In genomic region chr3:47783673-47784072, GRCh38 we compare ENCODE assay signal across 19 cellular contexts. TPM values are rescaled to one million over a fixed set of nuclear protein-coding genes. Genes with fewer than 3 reads are reported as not detected.
DNase-seq lines count a peak whose midpoint lies in the region; FAIRE-seq and TF ChIP-seq lines count a peak whose summit lies in the region.
"Had no signal": no experiment of that assay in that cellular context is flagged by ENCODE, and none has a peak within 500 bp of the region (broad histone marks: within the 10 kb centered on the region; RNA-seq: fewer than 3 reads in every experiment).

No MANE protein-coding gene starts in this region.

- no peak overlapping the region for H3K4me3 ChIP-seq in BLaER1 treated with 17β-estradiol and CSF1 and Interleukin-3, amounts not matched to agents 10 nM and 100 nM
- H3K4me3 ChIP-seq in MM.1S (ENCODE audit: low read length) = 0 out of 2 replicates have a peak overlapping the region, but pooled peaks have one; percentile 80
- H3K4me3 ChIP-seq in endothelial cell of umbilical vein (replicated peaks in 1 of 3; ENCODE audit: insufficient read depth in 1 of 3, low read depth in 1 of 3, low read length in 3 of 3) = no peak overlapping the region
- H3K4me3 ChIP-seq: MG63 had no signal

- H2AFZ ChIP-seq in MM.1S (ENCODE audit: low read length) (no peak overlapping the region), endothelial cell of umbilical vein (ENCODE audit: low read depth, low read length) (no peak overlapping the region)

- no peaks in the 10 kb centered on the region for H3K27me3 Mint-ChIP-seq in progenitor cell of endocrine pancreas

- no TSS peak for BruUV-seq in endothelial cell of umbilical vein (replicated peaks; lab: Mats Ljungman, UMichigan)

- H3K79me2 ChIP-seq in MM.1S (ENCODE audit: low read length) (peaks cover 29% of the 10 kb centered on the region), endothelial cell of umbilical vein (ENCODE audit: control insufficient read depth, insufficient read depth, low read length) (peaks cover 29% of the 10 kb centered on the region)

- TF ChIP-seq CTCF in MM.1S (IDR thresholded peaks at IDR 0.05; ENCODE audit: low read length) (no peak), endothelial cell of umbilical vein (IDR thresholded peaks at IDR 0.05; ENCODE audit: extremely low read depth in 1 of 2, insufficient read depth in 1 of 2, low read depth in 1 of 2, low read length in 2 of 2) (no peak), progenitor cell of endocrine pancreas (IDR thresholded peaks at IDR 0.05; ENCODE audit: unreplicated experiment) (no peak)

- DNase-seq in MM.1S (no peak), endothelial cell of umbilical vein (ENCODE audit: low read depth, low spot score) (no peak), progenitor cell of endocrine pancreas (ENCODE audit: low spot score, unreplicated experiment) (no peak), activated gamma-delta T cell (lab: John Stamatoyannopoulos, UW) (no peak), NCI-H2081 (lab: John Stamatoyannopoulos, UW) (no peak), Ammon's horn (ENCODE audit: low spot score) (no peak)
- DNase-seq: C1 segment of cervical spinal cord, DMS79, H9, Kasumi-1, MG63, NCI-H1092, NCI-H146, NCI-H2107, NCI-H510A, NCI-H774, SJCRH30 had no signal

- H3K4me2 ChIP-seq in BLaER1 treated with 17β-estradiol and CSF1 and Interleukin-3, amounts not matched to agents 10 nM and 100 nM = peak overlapping the region; percentile 89 to 99 (median 94); a peak in 16 of 22 replicates
- H3K4me2 ChIP-seq in MM.1S (ENCODE audit: low read depth, low read length) (peak overlapping the region; percentile 90; the same call in 1 of the 2 replicates), endothelial cell of umbilical vein (ENCODE audit: insufficient read depth, low read length) (no peak overlapping the region)

- intact Hi-C loops in endothelial cell of umbilical vein (cut with micrococcal nuclease) = loop anchor here (5.0 kb wide), 1 partner anchor 81 kb away; no protein-coding TSS in a partner anchor

- peaks cover 2% of the 10 kb centered on the region for H3K36me3 Mint-ChIP-seq in progenitor cell of endocrine pancreas (ENCODE audit: insufficient read depth)

- H3F3A ChIP-seq in MM.1S (ENCODE audit: insufficient read depth, low read length) = peaks cover 30% of the 10 kb centered on the region

- peaks cover 17% of the 10 kb centered on the region for H3K4me1 Mint-ChIP-seq in progenitor cell of endocrine pancreas (ENCODE audit: low read depth)

- H4K20me1 ChIP-seq in BLaER1 treated with 17β-estradiol and CSF1 and Interleukin-3, amounts not matched to agents 10 nM and 100 nM = peaks cover 10 to 23% (median 17%) of the 10 kb centered on the region in 11 experiments; a peak in 21 of 22 replicates
- H4K20me1 ChIP-seq in MM.1S (ENCODE audit: insufficient read depth, low read length) (no peaks in the 10 kb centered on the region; the same call in 1 of the 2 replicates), endothelial cell of umbilical vein (replicated peaks; ENCODE audit: control insufficient read depth, extremely low read depth, insufficient read depth, low read length) (peaks cover 3% of the 10 kb centered on the region)

- no peaks in the 10 kb centered on the region for H3K9me3 Mint-ChIP-seq in progenitor cell of endocrine pancreas (ENCODE audit: low read depth)
- H3K9me3 Mint-ChIP-seq: H9 had no signal

- no peaks in the 10 kb centered on the region for H3K9me1 ChIP-seq in endothelial cell of umbilical vein (replicated peaks; ENCODE audit: control insufficient read depth, extremely low read depth, insufficient read depth, low read length)

- H3K4me3 Mint-ChIP-seq in progenitor cell of endocrine pancreas (ENCODE audit: low read depth) = peak overlapping the region; percentile 7

- H3K27ac ChIP-seq in BLaER1 treated with 17β-estradiol and CSF1 and Interleukin-3, amounts not matched to agents 10 nM and 100 nM = peak overlapping the region in 3 of 11 experiments; percentile 98 to 99 (median 99); a peak in 4 of 22 replicates
- H3K27ac ChIP-seq in MM.1S (ENCODE audit: low read length) (peak overlapping the region; percentile 96; the same call in 1 of the 2 replicates), endothelial cell of umbilical vein (ENCODE audit: insufficient read depth, low read depth, low read length) (no peak overlapping the region)
- H3K27ac ChIP-seq: SJCRH30 had no signal

- no peak overlapping the region for H3K27ac Mint-ChIP-seq in progenitor cell of endocrine pancreas
- H3K27ac Mint-ChIP-seq: H9 had no signal

- TF ChIP-seq POLR2A in endothelial cell of umbilical vein (IDR thresholded peaks at IDR 0.05; ENCODE audit: low read depth, low read length) = no peak

- CTCF ChIA-PET in endothelial cell of umbilical vein (lab: Charles Lee) = interaction anchor here (1.1 to 4.3 kb wide), 2 partner anchors 261 kb away, joined by 3 to 38 read pairs; no protein-coding TSS in a partner anchor

- H3K9me3 ChIP-seq in BLaER1 treated with 17β-estradiol and CSF1 and Interleukin-3, amounts not matched to agents 10 nM and 100 nM (replicated peaks in 1 of 11) = no peaks in the 10 kb centered on the region
- no peaks in the 10 kb centered on the region for H3K9me3 ChIP-seq in MM.1S (replicated peaks; ENCODE audit: insufficient read depth, low read length)
- no peaks in the 10 kb centered on the region for H3K9me3 ChIP-seq in endothelial cell of umbilical vein (replicated peaks; ENCODE audit: control insufficient read depth, insufficient read depth, low read length)
- H3K9me3 ChIP-seq: MG63, SJCRH30 had no signal

- H3K9me2 ChIP-seq in MM.1S (replicated peaks; ENCODE audit: insufficient read depth, low read length) = no peaks in the 10 kb centered on the region

- dilution Hi-C loops in endothelial cell of umbilical vein (cut with MboI; ENCODE audit: extremely low pct_ligation_motif_present, low sequenced_read_pairs) = no loop called here

- no peaks in the 10 kb centered on the region for H3K27me3 ChIP-seq in BLaER1 treated with 17β-estradiol and CSF1 and Interleukin-3, amounts not matched to agents 10 nM and 100 nM
- H3K27me3 ChIP-seq in MM.1S (replicated peaks; ENCODE audit: insufficient read depth, low read length) (no peaks in the 10 kb centered on the region), endothelial cell of umbilical vein (ENCODE audit: control insufficient read depth in 2 of 2, insufficient read depth in 2 of 2, low read length in 2 of 2) (no peaks in the 10 kb centered on the region)
- H3K27me3 ChIP-seq: MG63, SJCRH30 had no signal

- POLR2A ChIA-PET in endothelial cell of umbilical vein (lab: Charles Lee) = no interaction called here

- peaks cover 0 to 11% (median 4%) of the 10 kb centered on the region in 11 experiments; a peak in 11 of 22 replicates for H3K36me3 ChIP-seq in BLaER1 treated with 17β-estradiol and CSF1 and Interleukin-3, amounts not matched to agents 10 nM and 100 nM
- H3K36me3 ChIP-seq in MM.1S (replicated peaks; ENCODE audit: insufficient read depth, low read length) (no peaks in the 10 kb centered on the region), endothelial cell of umbilical vein (ENCODE audit: control insufficient read depth in 2 of 2, extremely low read depth in 1 of 2, insufficient read depth in 2 of 2, low read length in 2 of 2) (no peaks in the 10 kb centered on the region)

- H3K9ac ChIP-seq in BLaER1 treated with 17β-estradiol and CSF1 and Interleukin-3, amounts not matched to agents 10 nM and 100 nM = no peak overlapping the region
- H3K9ac ChIP-seq in MM.1S (ENCODE audit: low read length) (no peak overlapping the region), endothelial cell of umbilical vein (replicated peaks; ENCODE audit: extremely low read depth, insufficient read depth, low read length) (no peak overlapping the region)

- peaks cover 35 to 44% (median 40%) of the 10 kb centered on the region in 10 experiments for H3K4me1 ChIP-seq in BLaER1 treated with 17β-estradiol and CSF1 and Interleukin-3, amounts not matched to agents 10 nM and 100 nM
- peaks cover 15% of the 10 kb centered on the region; the same call in 1 of the 2 replicates for H3K4me1 ChIP-seq in MM.1S (ENCODE audit: low read length)
- peaks cover 12% of the 10 kb centered on the region for H3K4me1 ChIP-seq in endothelial cell of umbilical vein (ENCODE audit: control insufficient read depth, extremely low read depth, insufficient read depth, low read length)
- H3K4me1 ChIP-seq: SJCRH30 had no signal

- peak; percentile 8 for FAIRE-seq in endothelial cell of umbilical vein (lab: Jason Lieb, UNC)
- FAIRE-seq: A204.1 had no signal

TF ChIP-seq in endothelial cell of umbilical vein, 7 proteins besides CTCF, POLR2A, EP300 and RAD21 (continues in another document):
- TF ChIP-seq POLR2AphosphoS5 (IDR thresholded peaks at IDR 0.05; ENCODE audit: insufficient read depth, low read depth, low read length) (no peak), GATA2 (IDR thresholded peaks at IDR 0.05; ENCODE audit: insufficient read depth, insufficient read length, low read depth, low read length) (no peak), JUN (IDR thresholded peaks at IDR 0.05; ENCODE audit: borderline replicate concordance, insufficient read depth, insufficient read length, low read depth) (no peak), EZH2 (IDR thresholded peaks at IDR 0.05; ENCODE audit: borderline replicate concordance, low read depth, low read length, severe bottlenecking) (no peak), MAX (IDR thresholded peaks at IDR 0.05; ENCODE audit: insufficient read depth, insufficient read length) (no peak)

RNA-seq across cellular contexts. Expression of gene SMARCC1, which starts 2.0 kb away (rescaled TPM):
- total RNA-seq in endothelial cell of umbilical vein (123 and 138 TPM in 2 replicates), progenitor cell of endocrine pancreas (250 and 257 TPM in 2 replicates)
- polyA plus RNA-seq in endothelial cell of umbilical vein = 23.0 and 24.0 TPM in 2 replicates
- polyA plus RNA-seq in endothelial cell of umbilical vein (2011; cell fraction: cytosol; rRNA removed) = 23.0 and 25.6 TPM in 2 replicates
- polyA plus RNA-seq in endothelial cell of umbilical vein (2011; cell fraction: nucleus; rRNA removed) = 35.5 and 48.3 TPM in 2 replicates
- polyA plus RNA-seq in endothelial cell of umbilical vein (2012) = 52.6 and 70.4 TPM in 2 replicates
- 82.3 and 116 TPM in 2 replicates for polyA minus RNA-seq in endothelial cell of umbilical vein
- polyA minus RNA-seq in endothelial cell of umbilical vein (2011; cell fraction: cytosol; rRNA and poly(A)+ RNA removed) = 64.7 TPM
- 92.0 and 92.4 TPM in 2 replicates for polyA minus RNA-seq in endothelial cell of umbilical vein (2011; cell fraction: nucleus; rRNA and poly(A)+ RNA removed)

RNA-seq across cellular contexts. Expression of gene DHX30, which starts 19.3 kb away (rescaled TPM):
- total RNA-seq in endothelial cell of umbilical vein = 85.2 and 86.9 TPM in 2 replicates
- 79.0 and 80.1 TPM in 2 replicates for polyA plus RNA-seq in endothelial cell of umbilical vein
- polyA plus RNA-seq in endothelial cell of umbilical vein (2011; cell fraction: cytosol; rRNA removed) = 55.6 and 63.3 TPM in 2 replicates
- polyA plus RNA-seq in endothelial cell of umbilical vein (2011; cell fraction: nucleus; rRNA removed) = 191 and 198 TPM in 2 replicates
- polyA plus RNA-seq in endothelial cell of umbilical vein (2012) = 43.7 and 46.1 TPM in 2 replicates
- polyA minus RNA-seq in endothelial cell of umbilical vein = 76.8 and 84.6 TPM in 2 replicates
- 74.7 TPM for polyA minus RNA-seq in endothelial cell of umbilical vein (2011; cell fraction: cytosol; rRNA and poly(A)+ RNA removed)
- 80.4 and 81.4 TPM in 2 replicates for polyA minus RNA-seq in endothelial cell of umbilical vein (2011; cell fraction: nucleus; rRNA and poly(A)+ RNA removed)
- 115 and 130 TPM in 2 replicates for total RNA-seq in progenitor cell of endocrine pancreas
